ENCODE assay signal across 25 cellular contexts in the genomic region with DNA sequence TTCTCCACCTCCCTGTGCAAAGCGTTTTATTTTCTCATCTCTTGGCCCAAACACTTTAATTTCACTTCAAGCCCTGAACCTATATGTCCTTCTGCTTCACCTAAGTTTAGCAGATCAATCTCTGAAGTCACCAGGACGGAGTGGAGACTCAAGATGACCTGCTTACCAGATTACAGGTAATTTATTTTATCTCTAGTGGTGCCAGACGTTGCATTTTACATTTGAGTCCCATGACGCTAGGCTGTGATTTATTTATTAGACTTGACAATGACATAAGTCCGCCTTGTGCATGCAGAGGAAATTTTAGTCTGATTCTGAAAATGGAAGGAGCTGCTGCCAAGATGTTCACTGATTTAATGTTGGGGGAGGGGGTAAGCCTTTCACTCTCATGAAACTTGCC.
DNase-seq lines count a peak whose midpoint lies in the region; TF ChIP-seq lines count a peak whose summit lies in the region.
"Had no signal": no experiment of that assay in that cellular context is flagged by ENCODE, and none has a peak within 500 bp of the region (broad histone marks: within the 10 kb centered on the region; RNA-seq: fewer than 3 reads in every experiment).

No MANE protein-coding gene starts in this region.

- no peak overlapping the region for H3K4me3 Mint-ChIP-seq in nephron
- H3K4me3 Mint-ChIP-seq: CD14-positive monocyte; CD4-positive, alpha-beta memory T cell; CD4-positive, CD25-positive, alpha-beta regulatory T cell; CD8-positive, alpha-beta memory T cell had no signal

- no peaks in the 10 kb centered on the region for H3F3A ChIP-seq in SK-N-SH (replicated peaks; ENCODE audit: insufficient read depth)

- no peaks in the 10 kb centered on the region for H3K79me2 ChIP-seq in SK-N-SH (ENCODE audit: insufficient read depth)

- no peak overlapping the region for H3K4me2 ChIP-seq in SK-N-SH
- H3K4me2 ChIP-seq: BLaER1 had no signal

- CTCF ChIA-PET in SK-N-SH (lab: Yijun Ruan, JAX): no interaction called here

- H2AFZ ChIP-seq in SK-N-SH (ENCODE audit: low read depth): no peak overlapping the region

- H3K9me2 ChIP-seq in SK-N-SH: no peaks in the 10 kb centered on the region

- peaks cover 2% of the 10 kb centered on the region for H3K9me3 ChIP-seq in WERI-Rb-1 (ENCODE audit: severe bottlenecking)
- no peaks in the 10 kb centered on the region for H3K9me3 ChIP-seq in SK-N-SH
- no peaks in the 10 kb centered on the region for H3K9me3 ChIP-seq in Peyer's patch
- H3K9me3 ChIP-seq: BE2C had no signal

- H3K36me3 Mint-ChIP-seq in nephron (ENCODE audit: low read depth): no peaks in the 10 kb centered on the region
- H3K36me3 Mint-ChIP-seq: CD14-positive monocyte; CD4-positive, alpha-beta memory T cell; CD4-positive, CD25-positive, alpha-beta regulatory T cell; CD8-positive, alpha-beta memory T cell had no signal

- TF ChIP-seq RAD21 in SK-N-SH (IDR thresholded peaks at IDR 0.05; ENCODE audit: low read length): no peak

- H3K4me1 ChIP-seq in SK-N-SH (ENCODE audit: control insufficient read depth in 1 of 2, insufficient read depth in 2 of 2, low read depth in 1 of 2, low read length in 1 of 2) (peaks cover 0 to 14% of the 10 kb centered on the region in 2 experiments; a peak in 1 of 4 replicates), Peyer's patch (no peaks in the 10 kb centered on the region)
- H3K4me1 ChIP-seq: BE2C, BLaER1 had no signal

- H3K27me3 ChIP-seq in WERI-Rb-1 (ENCODE audit: insufficient read depth, low read depth, severe bottlenecking) (no peaks in the 10 kb centered on the region), SK-N-SH (ENCODE audit: insufficient read depth) (no peaks in the 10 kb centered on the region), Peyer's patch (no peaks in the 10 kb centered on the region)
- H3K27me3 ChIP-seq: BE2C, BLaER1 had no signal

- peak overlapping the region in 2 of 3 experiments; percentile 27 to 45 for H3K27ac Mint-ChIP-seq in nephron
- H3K27ac Mint-ChIP-seq: CD14-positive monocyte; CD4-positive, alpha-beta memory T cell; CD4-positive, CD25-positive, alpha-beta regulatory T cell; CD8-positive, alpha-beta memory T cell had no signal

- peaks cover 4% of the 10 kb centered on the region for H3K27me3 Mint-ChIP-seq in nephron (ENCODE audit: low read depth)

- peaks cover 76% of the 10 kb centered on the region for H3K4me1 Mint-ChIP-seq in nephron
- H3K4me1 Mint-ChIP-seq: CD14-positive monocyte; CD4-positive, alpha-beta memory T cell; CD4-positive, CD25-positive, alpha-beta regulatory T cell; CD8-positive, alpha-beta memory T cell had no signal

- no peak overlapping the region for H3K9ac ChIP-seq in SK-N-SH
- H3K9ac ChIP-seq: BLaER1 had no signal

- H3K27ac ChIP-seq in WERI-Rb-1 (peak overlapping the region; percentile 90), SK-N-SH (ENCODE audit: low read depth in 2 of 2, low read length in 1 of 2) (no peak overlapping the region), Peyer's patch (no peak overlapping the region)
- H3K27ac ChIP-seq: BLaER1 had no signal

- H3K9me3 Mint-ChIP-seq in nephron: peaks cover 11% of the 10 kb centered on the region
- H3K9me3 Mint-ChIP-seq: CD8-positive, alpha-beta memory T cell had no signal

- DNase-seq in NCI-H82 treated with DMSO at 0.1 percent for 48 hours (lab: John Stamatoyannopoulos, UW; ENCODE audit: unreplicated experiment) (peak; percentile 52), WERI-Rb-1 (peak; percentile 63), NCI-H2171 treated with DMSO at 0.1 percent for 48 hours (lab: John Stamatoyannopoulos, UW) (no peak), SK-N-SH (no peak), Peyer's patch (no peak), NCI-H226 (no peak)
- DNase-seq: 8988T; ACHN; BE2C; C1 segment of cervical spinal cord; CD4-positive, alpha-beta memory T cell; CD4-positive, CD25-positive, alpha-beta regulatory T cell; CD8-positive, alpha-beta memory T cell; COR-L47; DMS 273 treated with DMSO at 0.1 percent for 48 hours; DMS153; DMS53; DMS79; DND-41; EL; GDM1 had no signal

- TF ChIP-seq EP300 in SK-N-SH (IDR thresholded peaks at IDR 0.05; ENCODE audit: borderline replicate concordance in 1 of 2, low read depth in 1 of 2, low read length in 1 of 2): no peak

- WGBS in SK-N-SH (ENCODE audit: low lambda C conversion rate): 31% methylated on average over 5 of the region's 5 CpGs

- no peaks in the 10 kb centered on the region for H3K36me3 ChIP-seq in WERI-Rb-1
- H3K36me3 ChIP-seq in SK-N-SH (replicated peaks in 1 of 2; ENCODE audit: control insufficient read depth in 1 of 2, insufficient read depth in 2 of 2, low read length in 1 of 2): no peaks in the 10 kb centered on the region
- H3K36me3 ChIP-seq in Peyer's patch: no peaks in the 10 kb centered on the region
- H3K36me3 ChIP-seq: BE2C, BLaER1 had no signal

- H4K20me1 ChIP-seq in SK-N-SH (ENCODE audit: insufficient read depth): no peaks in the 10 kb centered on the region
- H4K20me1 ChIP-seq: BLaER1 had no signal

- POLR2A ChIA-PET in SK-N-SH (lab: Yijun Ruan, JAX): no interaction called here

- no peak for TF ChIP-seq POLR2A in Peyer's patch (IDR thresholded peaks at IDR 0.05)

- no peak for TF ChIP-seq CTCF in WERI-Rb-1 (IDR thresholded peaks at IDR 0.05; ENCODE audit: low read depth, low read length)
- no peak for TF ChIP-seq CTCF in nephron (IDR thresholded peaks at IDR 0.05; ENCODE audit: unreplicated experiment in 3 of 3)
- TF ChIP-seq CTCF in SK-N-SH (IDR thresholded peaks at IDR 0.05): no peak
- TF ChIP-seq CTCF in Peyer's patch (IDR thresholded peaks at IDR 0.05): no peak

- H3K4me3 ChIP-seq in WERI-Rb-1 (ENCODE audit: low read depth, low read length) (no peak overlapping the region), SK-N-SH (ENCODE audit: low read depth in 2 of 2, low read length in 1 of 2) (no peak overlapping the region), Peyer's patch (no peak overlapping the region)
- H3K4me3 ChIP-seq: BLaER1, GM12878 had no signal

TF ChIP-seq in SK-N-SH, 30 proteins besides CTCF, POLR2A, EP300 and RAD21:
- no peak for TF ChIP-seq FOXJ3 (CRISPR knock-in tag; IDR thresholded peaks at IDR 0.05)
- TF ChIP-seq RCOR1 (IDR thresholded peaks at IDR 0.05; ENCODE audit: low read length): no peak
- no peak for TF ChIP-seq NRF1 (IDR thresholded peaks at IDR 0.05; ENCODE audit: low read depth, low read length)
- no peak for TF ChIP-seq SMC3 (IDR thresholded peaks at IDR 0.05; ENCODE audit: low read depth, low read length)
- TF ChIP-seq NFIC (IDR thresholded peaks at IDR 0.05; ENCODE audit: borderline replicate concordance): no peak
- TF ChIP-seq MXI1 (IDR thresholded peaks at IDR 0.05; ENCODE audit: low read depth, low read length): no peak
- TF ChIP-seq, protein P1, sequence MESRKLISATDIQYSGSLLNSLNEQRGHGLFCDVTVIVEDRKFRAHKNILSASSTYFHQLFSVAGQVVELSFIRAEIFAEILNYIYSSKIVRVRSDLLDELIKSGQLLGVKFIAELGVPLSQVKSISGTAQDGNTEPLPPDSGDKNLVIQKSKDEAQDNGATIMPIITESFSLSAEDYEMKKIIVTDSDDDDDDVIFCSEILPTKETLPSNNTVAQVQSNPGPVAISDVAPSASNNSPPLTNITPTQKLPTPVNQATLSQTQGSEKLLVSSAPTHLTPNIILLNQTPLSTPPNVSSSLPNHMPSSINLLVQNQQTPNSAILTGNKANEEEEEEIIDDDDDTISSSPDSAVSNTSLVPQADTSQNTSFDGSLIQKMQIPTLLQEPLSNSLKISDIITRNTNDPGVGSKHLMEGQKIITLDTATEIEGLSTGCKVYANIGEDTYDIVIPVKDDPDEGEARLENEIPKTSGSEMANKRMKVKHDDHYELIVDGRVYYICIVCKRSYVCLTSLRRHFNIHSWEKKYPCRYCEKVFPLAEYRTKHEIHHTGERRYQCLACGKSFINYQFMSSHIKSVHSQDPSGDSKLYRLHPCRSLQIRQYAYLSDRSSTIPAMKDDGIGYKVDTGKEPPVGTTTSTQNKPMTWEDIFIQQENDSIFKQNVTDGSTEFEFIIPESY (IDR thresholded peaks at IDR 0.05; ENCODE audit: borderline replicate concordance, low read depth): no peak
- no peak for TF ChIP-seq IRF3 (IDR thresholded peaks at IDR 0.05; ENCODE audit: low read depth, low read length)
- TF ChIP-seq ELF1 (IDR thresholded peaks at IDR 0.05): no peak
- no peak for TF ChIP-seq EZH2phosphoT487 (IDR thresholded peaks at IDR 0.05; ENCODE audit: borderline replicate concordance, low read depth)
- no peak for TF ChIP-seq PBX3 (IDR thresholded peaks at IDR 0.05)
- TF ChIP-seq, protein P2, sequence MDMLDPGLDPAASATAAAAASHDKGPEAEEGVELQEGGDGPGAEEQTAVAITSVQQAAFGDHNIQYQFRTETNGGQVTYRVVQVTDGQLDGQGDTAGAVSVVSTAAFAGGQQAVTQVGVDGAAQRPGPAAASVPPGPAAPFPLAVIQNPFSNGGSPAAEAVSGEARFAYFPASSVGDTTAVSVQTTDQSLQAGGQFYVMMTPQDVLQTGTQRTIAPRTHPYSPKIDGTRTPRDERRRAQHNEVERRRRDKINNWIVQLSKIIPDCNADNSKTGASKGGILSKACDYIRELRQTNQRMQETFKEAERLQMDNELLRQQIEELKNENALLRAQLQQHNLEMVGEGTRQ (IDR thresholded peaks at IDR 0.05; ENCODE audit: borderline replicate concordance, low read depth, low read length): no peak
- TF ChIP-seq TEAD4 (IDR thresholded peaks at IDR 0.05; ENCODE audit: borderline replicate concordance, insufficient read depth): no peak
- TF ChIP-seq FOXM1 (IDR thresholded peaks at IDR 0.05; ENCODE audit: low read depth): no peak
- no peak for TF ChIP-seq TCF12 (IDR thresholded peaks at IDR 0.05)
- TF ChIP-seq RXRA (IDR thresholded peaks at IDR 0.05; ENCODE audit: borderline replicate concordance, low read depth): no peak

Comparison
In these comparisons a context has a peak if more than half of its experiments do, and no peak if none do; other contexts are left out.
1. DNase-seq: peak in NCI-H82 treated with DMSO at 0.1 percent for 48 hours (single experiment) and WERI-Rb-1 (single experiment); none in NCI-H2171 treated with DMSO at 0.1 percent for 48 hours (single experiment), SK-N-SH (single experiment), Peyer's patch (0 of 3) and NCI-H226 (single experiment).